Comparison of ENCODE assay signal across 6 cellular contexts in genomic region chr19:1250374-1251232, GRCh38. TPM values are rescaled to one million over a fixed set of nuclear protein-coding genes. Genes with fewer than 3 reads are reported as not detected.
DNase-seq lines count a peak whose midpoint lies in the region; ATAC-seq, FAIRE-seq and TF ChIP-seq lines count a peak whose summit lies in the region.

No MANE protein-coding gene starts in this region.

- H4K20me1 ChIP-seq in GM23248 (ENCODE audit: insufficient read depth) (no peaks in the 10 kb centered on the region), neural progenitor cell (ENCODE audit: low read depth) (peaks cover 64% of the 10 kb centered on the region)

- in situ Hi-C loops in GM23248 (cut with MboI) = no loop called here

- peaks cover 6% of the 10 kb centered on the region for H3K36me3 Mint-ChIP-seq in neural progenitor cell

- ATAC-seq in HG03521 (IDR thresholded peaks at IDR 0.05; ENCODE audit: unreplicated experiment) = no peak

- H3K9me3 Mint-ChIP-seq in neural progenitor cell = no peaks in the 10 kb centered on the region

- no peak overlapping the region for H3K27ac Mint-ChIP-seq in neural progenitor cell

- H3F3A ChIP-seq in GM23248 (ENCODE audit: insufficient read depth) (peaks cover 14% of the 10 kb centered on the region), neural progenitor cell (ENCODE audit: low read depth) (peaks cover 59% of the 10 kb centered on the region)

- peak; percentile 76 for DNase-seq in GM23248
- peak; percentile 19 for DNase-seq in RCC 7860 (ENCODE audit: low spot score)
- peak; percentile 50 for DNase-seq in effector CD8-positive, alpha-beta T cell (lab: John Stamatoyannopoulos, UW)
- peak; percentile 96 for DNase-seq in neural progenitor cell (ENCODE audit: low spot score)
- DNase-seq in HCEC 1CT = no peak

- no peaks in the 10 kb centered on the region for H3K9me2 ChIP-seq in GM23248 (ENCODE audit: insufficient read depth)

- H3K4me3 Mint-ChIP-seq in neural progenitor cell = peak overlapping the region; percentile 92

- peak overlapping the region; percentile 99 for H3K9ac ChIP-seq in GM23248
- peak overlapping the region; percentile 53 for H3K9ac ChIP-seq in neural progenitor cell

- peaks cover 13% of the 10 kb centered on the region for H3K4me1 Mint-ChIP-seq in neural progenitor cell

- H2AFZ ChIP-seq in GM23248 (no peak overlapping the region), neural progenitor cell (replicated peaks) (no peak overlapping the region)

- no peak for FAIRE-seq in RCC 7860 (lab: Jason Lieb, UNC)

- H3K9me3 ChIP-seq in GM23248 (ENCODE audit: low read depth) = no peaks in the 10 kb centered on the region
- H3K9me3 ChIP-seq in neural progenitor cell (ENCODE audit: low read depth) = no peaks in the 10 kb centered on the region

- H3K36me3 ChIP-seq in GM23248 (ENCODE audit: low read depth) (peaks cover 23% of the 10 kb centered on the region), neural progenitor cell (no peaks in the 10 kb centered on the region)

- H3K4me1 ChIP-seq in GM23248 (ENCODE audit: insufficient read depth) (peaks cover 20% of the 10 kb centered on the region), neural progenitor cell (peaks cover 14% of the 10 kb centered on the region)

- H3K4me3 ChIP-seq in GM23248 (peak overlapping the region; percentile 85), neural progenitor cell (peak overlapping the region; percentile 90)

- H3K27me3 ChIP-seq in GM23248 (replicated peaks; ENCODE audit: insufficient read depth) (no peaks in the 10 kb centered on the region), neural progenitor cell (no peaks in the 10 kb centered on the region)

- TF ChIP-seq CTCF in neural progenitor cell (IDR thresholded peaks at IDR 0.05) = no peak

- H3K27ac ChIP-seq in GM23248 = peak overlapping the region; percentile 98
- H3K27ac ChIP-seq in neural progenitor cell = peak overlapping the region; percentile 82

- peaks cover 6% of the 10 kb centered on the region for H3K27me3 Mint-ChIP-seq in neural progenitor cell (ENCODE audit: insufficient read depth, low read depth)

- 0 to 1% methylated on average over 6 to 83 of the region's 97 CpGs for WGBS in GM23248 (ENCODE audit: low coverage in 1 of 2, low lambda C conversion rate in 2 of 2, missing lambda C conversion rate in 2 of 2), 2 experiments

- H3K4me2 ChIP-seq in GM23248 (ENCODE audit: unreplicated experiment) (peak overlapping the region; percentile 87), neural progenitor cell (peak overlapping the region; percentile 89)

- peaks cover 45% of the 10 kb centered on the region for H3K79me2 ChIP-seq in GM23248 (ENCODE audit: insufficient read depth)
- peaks cover 60% of the 10 kb centered on the region for H3K79me2 ChIP-seq in neural progenitor cell (ENCODE audit: low read depth)

RNA-seq across cellular contexts. Expression of gene MIDN, which starts 2.2 kb away (rescaled TPM):
- 9.4 and 18.5 TPM in 2 replicates for total RNA-seq in GM23248 (2014; rRNA removed; shearing (Covaris generic))
- polyA plus RNA-seq in GM23248 (2016; fragmentation: Nextera tagmentation; extraction: Ambion mirVana) = 3.1 and 4.0 TPM in 2 replicates
- total RNA-seq in neural progenitor cell (ENCODE audit: low replicate concordance) = 16.1 and 51.3 TPM in 2 replicates

RNA-seq across cellular contexts. Expression of gene ATP5F1D, which starts 9.1 kb away (rescaled TPM):
- 27.4 and 38.9 TPM in 2 replicates for total RNA-seq in GM23248 (2014; rRNA removed; shearing (Covaris generic))
- polyA plus RNA-seq in GM23248 (2016; fragmentation: Nextera tagmentation; extraction: Ambion mirVana) = 287 and 290 TPM in 2 replicates
- 7.1 and 52.0 TPM in 2 replicates for total RNA-seq in neural progenitor cell (ENCODE audit: low replicate concordance)

RNA-seq across cellular contexts. Expression of gene CBARP, which starts 12.8 kb away (rescaled TPM):
- 2.7 and 4.5 TPM in 2 replicates for total RNA-seq in GM23248 (2014; rRNA removed; shearing (Covaris generic))
- polyA plus RNA-seq in GM23248 (2016; fragmentation: Nextera tagmentation; extraction: Ambion mirVana) = 0.29 and 0.41 TPM in 2 replicates
- 1.2 and 17.8 TPM in 2 replicates for total RNA-seq in neural progenitor cell (ENCODE audit: low replicate concordance)

RNA-seq across cellular contexts. Expression of gene CIRBP, which starts 18.5 kb away (rescaled TPM):
- 239 and 392 TPM in 2 replicates for total RNA-seq in GM23248 (2014; rRNA removed; shearing (Covaris generic))
- polyA plus RNA-seq in GM23248 (2016; fragmentation: Nextera tagmentation; extraction: Ambion mirVana) = 163 and 185 TPM in 2 replicates
- 395 and 737 TPM in 2 replicates for total RNA-seq in neural progenitor cell (ENCODE audit: low replicate concordance)

RNA-seq across cellular contexts. Expression of gene FAM174C, which starts 24.7 kb away (rescaled TPM):
- 61.5 and 84.5 TPM in 2 replicates for total RNA-seq in GM23248 (2014; rRNA removed; shearing (Covaris generic))
- polyA plus RNA-seq in GM23248 (2016; fragmentation: Nextera tagmentation; extraction: Ambion mirVana) = 67.8 and 81.6 TPM in 2 replicates
- 4.8 and 14.6 TPM in 2 replicates for total RNA-seq in neural progenitor cell (ENCODE audit: low replicate concordance)
